3 cellular contexts compared by ENCODE assay signal in the genomic region with DNA sequence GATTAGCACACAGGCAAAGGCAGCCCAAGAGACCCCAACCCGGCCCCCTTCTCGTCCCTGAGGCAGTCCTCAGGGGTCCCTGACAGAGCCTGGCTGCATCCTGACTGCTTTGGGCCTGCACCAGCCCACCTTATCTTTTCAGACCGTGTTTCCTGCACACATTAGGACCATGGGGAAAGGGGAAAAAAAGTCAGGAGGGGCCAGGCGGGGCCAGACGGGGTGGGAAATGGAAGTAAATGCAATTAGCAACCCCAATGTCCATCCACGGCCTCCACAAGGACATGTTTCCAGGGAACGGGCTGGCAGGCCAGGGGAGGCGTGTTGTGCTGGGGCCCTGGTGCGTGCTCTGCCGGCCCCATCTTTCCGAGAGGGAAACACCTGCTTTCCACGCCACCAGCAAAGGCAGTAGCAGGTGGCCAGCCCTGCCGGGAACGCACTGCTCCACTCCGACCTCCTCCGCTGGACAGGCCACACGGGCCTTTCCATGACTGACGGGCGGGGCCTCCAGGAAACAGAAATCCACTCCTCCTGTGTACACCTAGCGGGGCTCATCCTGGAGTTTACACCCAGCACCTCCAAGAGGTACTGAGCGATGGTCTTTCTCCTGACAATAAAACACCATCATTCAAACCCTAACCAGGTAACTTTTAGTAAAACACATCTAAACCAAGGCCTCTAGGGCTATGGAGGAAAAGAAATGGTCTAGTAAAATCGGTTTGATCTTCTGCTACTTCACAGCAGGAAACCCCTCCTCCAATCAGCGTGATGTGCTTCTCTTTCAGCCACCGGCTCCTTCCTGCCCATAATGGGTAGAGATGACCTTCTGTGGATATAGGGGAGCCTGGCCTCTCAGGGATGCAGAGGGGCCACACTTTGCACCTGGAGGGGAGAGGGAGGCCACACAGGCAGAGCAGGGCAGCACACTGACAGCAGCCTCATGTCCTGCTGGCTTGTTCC.
TF ChIP-seq lines count a peak whose summit lies in the region.

No MANE protein-coding gene starts in this region.

TF ChIP-seq in SK-N-SH, 30 proteins besides CTCF, POLR2A, EP300 and RAD21:
- TF ChIP-seq FOXJ3 (CRISPR knock-in tag; IDR thresholded peaks at IDR 0.05) (no peak), RCOR1 (IDR thresholded peaks at IDR 0.05; ENCODE audit: low read length) (no peak), NFIC (IDR thresholded peaks at IDR 0.05; ENCODE audit: borderline replicate concordance) (no peak), FOXM1 (IDR thresholded peaks at IDR 0.05; ENCODE audit: low read depth) (no peak), GABPA (IDR thresholded peaks at IDR 0.05; ENCODE audit: low read depth) (no peak), MXI1 (IDR thresholded peaks at IDR 0.05; ENCODE audit: low read depth, low read length) (no peak), GATA2 (CRISPR knock-in tag; IDR thresholded peaks at IDR 0.05) (no peak), NRF1 (IDR thresholded peaks at IDR 0.05; ENCODE audit: low read depth, low read length) (no peak), RXRA (IDR thresholded peaks at IDR 0.05; ENCODE audit: borderline replicate concordance, low read depth) (no peak), SMC3 (IDR thresholded peaks at IDR 0.05; ENCODE audit: low read depth, low read length) (no peak), MEF2A (IDR thresholded peaks at IDR 0.05; ENCODE audit: borderline replicate concordance, low read depth) (no peak), TEAD4 (IDR thresholded peaks at IDR 0.05; ENCODE audit: borderline replicate concordance, insufficient read depth) (no peak), YY1 (IDR thresholded peaks at IDR 0.05; ENCODE audit: low read depth) (no peak)
- TF ChIP-seq, protein P1, sequence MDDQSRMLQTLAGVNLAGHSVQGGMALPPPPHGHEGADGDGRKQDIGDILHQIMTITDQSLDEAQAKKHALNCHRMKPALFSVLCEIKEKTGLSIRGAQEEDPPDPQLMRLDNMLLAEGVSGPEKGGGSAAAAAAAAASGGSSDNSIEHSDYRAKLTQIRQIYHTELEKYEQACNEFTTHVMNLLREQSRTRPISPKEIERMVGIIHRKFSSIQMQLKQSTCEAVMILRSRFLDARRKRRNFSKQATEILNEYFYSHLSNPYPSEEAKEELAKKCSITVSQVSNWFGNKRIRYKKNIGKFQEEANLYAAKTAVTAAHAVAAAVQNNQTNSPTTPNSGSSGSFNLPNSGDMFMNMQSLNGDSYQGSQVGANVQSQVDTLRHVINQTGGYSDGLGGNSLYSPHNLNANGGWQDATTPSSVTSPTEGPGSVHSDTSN (IDR thresholded peaks at IDR 0.05), result no peak
- TF ChIP-seq, protein P2, sequence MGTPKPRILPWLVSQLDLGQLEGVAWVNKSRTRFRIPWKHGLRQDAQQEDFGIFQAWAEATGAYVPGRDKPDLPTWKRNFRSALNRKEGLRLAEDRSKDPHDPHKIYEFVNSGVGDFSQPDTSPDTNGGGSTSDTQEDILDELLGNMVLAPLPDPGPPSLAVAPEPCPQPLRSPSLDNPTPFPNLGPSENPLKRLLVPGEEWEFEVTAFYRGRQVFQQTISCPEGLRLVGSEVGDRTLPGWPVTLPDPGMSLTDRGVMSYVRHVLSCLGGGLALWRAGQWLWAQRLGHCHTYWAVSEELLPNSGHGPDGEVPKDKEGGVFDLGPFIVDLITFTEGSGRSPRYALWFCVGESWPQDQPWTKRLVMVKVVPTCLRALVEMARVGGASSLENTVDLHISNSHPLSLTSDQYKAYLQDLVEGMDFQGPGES (IDR thresholded peaks at IDR 0.05; ENCODE audit: low read depth, low read length), result no peak
- TF ChIP-seq, protein P3, sequence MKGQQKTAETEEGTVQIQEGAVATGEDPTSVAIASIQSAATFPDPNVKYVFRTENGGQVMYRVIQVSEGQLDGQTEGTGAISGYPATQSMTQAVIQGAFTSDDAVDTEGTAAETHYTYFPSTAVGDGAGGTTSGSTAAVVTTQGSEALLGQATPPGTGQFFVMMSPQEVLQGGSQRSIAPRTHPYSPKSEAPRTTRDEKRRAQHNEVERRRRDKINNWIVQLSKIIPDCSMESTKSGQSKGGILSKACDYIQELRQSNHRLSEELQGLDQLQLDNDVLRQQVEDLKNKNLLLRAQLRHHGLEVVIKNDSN (IDR thresholded peaks at IDR 0.05; ENCODE audit: borderline replicate concordance, low read depth), result no peak
- TF ChIP-seq, protein P4, sequence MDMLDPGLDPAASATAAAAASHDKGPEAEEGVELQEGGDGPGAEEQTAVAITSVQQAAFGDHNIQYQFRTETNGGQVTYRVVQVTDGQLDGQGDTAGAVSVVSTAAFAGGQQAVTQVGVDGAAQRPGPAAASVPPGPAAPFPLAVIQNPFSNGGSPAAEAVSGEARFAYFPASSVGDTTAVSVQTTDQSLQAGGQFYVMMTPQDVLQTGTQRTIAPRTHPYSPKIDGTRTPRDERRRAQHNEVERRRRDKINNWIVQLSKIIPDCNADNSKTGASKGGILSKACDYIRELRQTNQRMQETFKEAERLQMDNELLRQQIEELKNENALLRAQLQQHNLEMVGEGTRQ (IDR thresholded peaks at IDR 0.05; ENCODE audit: borderline replicate concordance, low read depth, low read length), result no peak

TF ChIP-seq in SK-N-SH treated with all-trans-retinoic acid at 6 μM for 48 hours, 23 proteins besides CTCF, POLR2A, EP300 and RAD21 (continues in another document):
- TF ChIP-seq CSDC2 (CRISPR knock-in tag; IDR thresholded peaks at IDR 0.05), result no peak
- TF ChIP-seq OSR1 (CRISPR knock-in tag; IDR thresholded peaks at IDR 0.05), result no peak
- TF ChIP-seq, protein P5, sequence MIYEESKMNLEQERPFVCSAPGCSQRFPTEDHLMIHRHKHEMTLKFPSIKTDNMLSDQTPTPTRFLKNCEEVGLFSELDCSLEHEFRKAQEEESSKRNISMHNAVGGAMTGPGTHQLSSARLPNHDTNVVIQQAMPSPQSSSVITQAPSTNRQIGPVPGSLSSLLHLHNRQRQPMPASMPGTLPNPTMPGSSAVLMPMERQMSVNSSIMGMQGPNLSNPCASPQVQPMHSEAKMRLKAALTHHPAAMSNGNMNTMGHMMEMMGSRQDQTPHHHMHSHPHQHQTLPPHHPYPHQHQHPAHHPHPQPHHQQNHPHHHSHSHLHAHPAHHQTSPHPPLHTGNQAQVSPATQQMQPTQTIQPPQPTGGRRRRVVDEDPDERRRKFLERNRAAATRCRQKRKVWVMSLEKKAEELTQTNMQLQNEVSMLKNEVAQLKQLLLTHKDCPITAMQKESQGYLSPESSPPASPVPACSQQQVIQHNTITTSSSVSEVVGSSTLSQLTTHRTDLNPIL (CRISPR knock-in tag; IDR thresholded peaks at IDR 0.05; ENCODE audit: low read depth), result no peak
- TF ChIP-seq TOX (CRISPR knock-in tag; IDR thresholded peaks at IDR 0.05; ENCODE audit: borderline replicate concordance), result no peak
- TF ChIP-seq, protein P6, sequence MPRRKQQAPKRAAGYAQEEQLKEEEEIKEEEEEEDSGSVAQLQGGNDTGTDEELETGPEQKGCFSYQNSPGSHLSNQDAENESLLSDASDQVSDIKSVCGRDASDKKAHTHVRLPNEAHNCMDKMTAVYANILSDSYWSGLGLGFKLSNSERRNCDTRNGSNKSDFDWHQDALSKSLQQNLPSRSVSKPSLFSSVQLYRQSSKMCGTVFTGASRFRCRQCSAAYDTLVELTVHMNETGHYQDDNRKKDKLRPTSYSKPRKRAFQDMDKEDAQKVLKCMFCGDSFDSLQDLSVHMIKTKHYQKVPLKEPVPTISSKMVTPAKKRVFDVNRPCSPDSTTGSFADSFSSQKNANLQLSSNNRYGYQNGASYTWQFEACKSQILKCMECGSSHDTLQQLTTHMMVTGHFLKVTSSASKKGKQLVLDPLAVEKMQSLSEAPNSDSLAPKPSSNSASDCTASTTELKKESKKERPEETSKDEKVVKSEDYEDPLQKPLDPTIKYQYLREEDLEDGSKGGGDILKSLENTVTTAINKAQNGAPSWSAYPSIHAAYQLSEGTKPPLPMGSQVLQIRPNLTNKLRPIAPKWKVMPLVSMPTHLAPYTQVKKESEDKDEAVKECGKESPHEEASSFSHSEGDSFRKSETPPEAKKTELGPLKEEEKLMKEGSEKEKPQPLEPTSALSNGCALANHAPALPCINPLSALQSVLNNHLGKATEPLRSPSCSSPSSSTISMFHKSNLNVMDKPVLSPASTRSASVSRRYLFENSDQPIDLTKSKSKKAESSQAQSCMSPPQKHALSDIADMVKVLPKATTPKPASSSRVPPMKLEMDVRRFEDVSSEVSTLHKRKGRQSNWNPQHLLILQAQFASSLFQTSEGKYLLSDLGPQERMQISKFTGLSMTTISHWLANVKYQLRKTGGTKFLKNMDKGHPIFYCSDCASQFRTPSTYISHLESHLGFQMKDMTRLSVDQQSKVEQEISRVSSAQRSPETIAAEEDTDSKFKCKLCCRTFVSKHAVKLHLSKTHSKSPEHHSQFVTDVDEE (CRISPR knock-in tag; IDR thresholded peaks at IDR 0.05), result no peak
- TF ChIP-seq ZNF8 (CRISPR knock-in tag; IDR thresholded peaks at IDR 0.05), result no peak
- TF ChIP-seq, protein P7, sequence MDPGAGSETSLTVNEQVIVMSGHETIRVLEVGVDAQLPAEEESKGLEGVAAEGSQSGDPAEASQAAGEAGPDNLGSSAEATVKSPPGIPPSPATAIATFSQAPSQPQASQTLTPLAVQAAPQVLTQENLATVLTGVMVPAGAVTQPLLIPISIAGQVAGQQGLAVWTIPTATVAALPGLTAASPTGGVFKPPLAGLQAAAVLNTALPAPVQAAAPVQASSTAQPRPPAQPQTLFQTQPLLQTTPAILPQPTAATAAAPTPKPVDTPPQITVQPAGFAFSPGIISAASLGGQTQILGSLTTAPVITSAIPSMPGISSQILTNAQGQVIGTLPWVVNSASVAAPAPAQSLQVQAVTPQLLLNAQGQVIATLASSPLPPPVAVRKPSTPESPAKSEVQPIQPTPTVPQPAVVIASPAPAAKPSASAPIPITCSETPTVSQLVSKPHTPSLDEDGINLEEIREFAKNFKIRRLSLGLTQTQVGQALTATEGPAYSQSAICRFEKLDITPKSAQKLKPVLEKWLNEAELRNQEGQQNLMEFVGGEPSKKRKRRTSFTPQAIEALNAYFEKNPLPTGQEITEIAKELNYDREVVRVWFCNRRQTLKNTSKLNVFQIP (CRISPR knock-in tag; IDR thresholded peaks at IDR 0.05; ENCODE audit: borderline replicate concordance, low read depth), result no peak
- no peak for TF ChIP-seq PPARA (CRISPR knock-in tag; IDR thresholded peaks at IDR 0.05; ENCODE audit: borderline replicate concordance)
- TF ChIP-seq ZNF70 (CRISPR knock-in tag; IDR thresholded peaks at IDR 0.05), result no peak
- no peak for TF ChIP-seq RARB (CRISPR knock-in tag; IDR thresholded peaks at IDR 0.05)
- no peak for TF ChIP-seq ZFP3 (CRISPR knock-in tag; IDR thresholded peaks at IDR 0.05)
- no peak for TF ChIP-seq ZFP30 (CRISPR knock-in tag; IDR thresholded peaks at IDR 0.05)

TF ChIP-seq in GM12878, 131 proteins besides CTCF, POLR2A, EP300 and RAD21:
- 0 out of 2 replicates have a peak, but pooled peaks have one; percentile 14 for TF ChIP-seq TCF12 (IDR thresholded peaks at IDR 0.05; ENCODE audit: low read depth, low read length)
- TF ChIP-seq POLR2AphosphoS5 (IDR thresholded peaks at IDR 0.05; ENCODE audit: low read length), result peak; percentile 36; the same call in 1 of the 2 replicates
- 0 out of 2 replicates have a peak, but pooled peaks have one; percentile 14 for TF ChIP-seq IKZF1 (conservative IDR thresholded peaks at IDR 0.05)
- 0 out of 2 replicates have a peak, but pooled peaks have one; percentile 12 for TF ChIP-seq LARP7 (IDR thresholded peaks at IDR 0.05)
- TF ChIP-seq NR2C1 (IDR thresholded peaks at IDR 0.05), result no peak
